ENCODE assay signal across 8 cellular contexts in the genomic region with DNA sequence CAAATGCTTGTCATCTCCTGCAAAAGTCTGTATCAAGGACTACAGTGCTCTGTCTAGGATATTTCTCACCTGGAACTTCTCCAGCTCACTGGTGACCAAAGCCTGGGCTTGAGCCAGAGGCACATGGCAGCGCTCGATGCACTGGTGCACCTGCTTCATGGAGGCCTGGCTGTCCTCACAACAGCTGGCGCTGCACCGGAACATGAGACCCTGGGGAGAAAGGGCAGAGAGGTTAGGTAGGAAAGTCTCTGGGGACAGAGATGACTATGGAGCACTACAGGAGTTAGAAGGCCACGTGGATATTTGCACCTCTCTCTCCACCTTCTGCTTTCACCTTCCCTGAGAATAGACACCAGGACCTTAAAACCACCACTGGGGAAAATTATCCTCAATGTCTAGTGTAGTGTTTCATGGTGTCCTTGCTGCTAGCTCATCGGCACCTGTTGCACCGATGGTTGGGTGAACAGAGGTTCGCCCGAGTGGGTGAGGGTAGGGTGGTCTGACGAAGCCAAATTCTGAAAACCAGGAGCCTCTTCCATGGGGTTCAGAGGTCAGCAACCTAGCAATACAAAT. TPM values are rescaled to one million over a fixed set of nuclear protein-coding genes. Genes with fewer than 3 reads are reported as not detected.
DNase-seq lines count a peak whose midpoint lies in the region; ATAC-seq and TF ChIP-seq lines count a peak whose summit lies in the region.

No MANE protein-coding gene starts in this region.

- peak overlapping the region; percentile 95 for H3K4me3 Mint-ChIP-seq in T-helper 2 cell treated with Interferon-gamma antibody and Interleukin-4, amounts not matched to agents 5 μg/mL and 100 μg/mL, for 36 hours

- H3K27ac ChIP-seq in iPS DF 6.9 (ENCODE audit: low read length) (no peak overlapping the region), stomach (peak overlapping the region; percentile 84 to 91 (median 89))

- no peaks in the 10 kb centered on the region for H3K9me3 Mint-ChIP-seq in T-helper 2 cell treated with Interferon-gamma antibody and Interleukin-4, amounts not matched to agents 5 μg/mL and 100 μg/mL, for 36 hours

- H3K27me3 ChIP-seq in iPS DF 6.9 (ENCODE audit: control insufficient read depth, insufficient read depth, low read length): no peaks in the 10 kb centered on the region
- H3K27me3 ChIP-seq in stomach: no peaks in the 10 kb centered on the region

- H3K36me3 ChIP-seq in iPS DF 6.9 (ENCODE audit: control insufficient read depth, insufficient read depth, low read length) (peaks cover 9% of the 10 kb centered on the region; the same call in 1 of the 2 replicates), stomach (peaks cover 4 to 48% (median 43%) of the 10 kb centered on the region in 4 donors)

- H3K36me3 Mint-ChIP-seq in T-helper 2 cell treated with Interferon-gamma antibody and Interleukin-4, amounts not matched to agents 5 μg/mL and 100 μg/mL, for 36 hours (ENCODE audit: low read depth): peaks cover 35% of the 10 kb centered on the region

- TF ChIP-seq CTCF in WI38 (IDR thresholded peaks at IDR 0.05; ENCODE audit: low read depth, low read length) (no peak), stomach (IDR thresholded peaks at IDR 0.05) (no peak)

- H3K4me1 ChIP-seq in iPS DF 6.9 (ENCODE audit: control insufficient read depth, insufficient read depth, low read length) (peaks cover 3% of the 10 kb centered on the region; the same call in 1 of the 2 replicates), stomach (peaks cover 6 to 26% (median 21%) of the 10 kb centered on the region in 4 donors)

- peak overlapping the region; percentile 96 for H3K27ac Mint-ChIP-seq in T-helper 2 cell treated with Interferon-gamma antibody and Interleukin-4, amounts not matched to agents 5 μg/mL and 100 μg/mL, for 36 hours

- H3K4me1 Mint-ChIP-seq in T-helper 2 cell treated with Interferon-gamma antibody and Interleukin-4, amounts not matched to agents 5 μg/mL and 100 μg/mL, for 36 hours (ENCODE audit: low read depth): peaks cover 24% of the 10 kb centered on the region

- no peak for ATAC-seq in HG02678 (IDR thresholded peaks at IDR 0.05; ENCODE audit: unreplicated experiment)

- intact Hi-C loops in stomach (cut with DNase I; ENCODE audit: low total_unique reads): no loop called here

- H3K27me3 Mint-ChIP-seq in T-helper 2 cell treated with Interferon-gamma antibody and Interleukin-4, amounts not matched to agents 5 μg/mL and 100 μg/mL, for 36 hours (ENCODE audit: low read depth): no peaks in the 10 kb centered on the region

- TF ChIP-seq POLR2A in stomach (IDR thresholded peaks at IDR 0.05): no peak

- H3K4me3 ChIP-seq in WI38 (ENCODE audit: low read depth, low read length) (peak overlapping the region; percentile 88), iPS DF 6.9 (ENCODE audit: low read length) (peak overlapping the region; percentile 68; the same call in 1 of the 2 replicates), stomach (peak overlapping the region; percentile 72 to 93 (median 86))

- TF ChIP-seq EP300 in stomach (IDR thresholded peaks at IDR 0.05): no peak

- H3K9me3 ChIP-seq in iPS DF 6.9 (ENCODE audit: control insufficient read depth, insufficient read depth, low read length) (no peaks in the 10 kb centered on the region), stomach (no peaks in the 10 kb centered on the region)

- DNase-seq in T-helper 2 cell treated with Interferon-gamma antibody and Interleukin-4, amounts not matched to agents 5 μg/mL and 100 μg/mL, for 36 hours (ENCODE audit: low spot score): no peak
- no peak for DNase-seq in T-helper 2 cell
- DNase-seq in iPS DF 6.9 (ENCODE audit: low read depth, low spot score): no peak
- DNase-seq in stomach: no peak
- DNase-seq in SW 1271 (lab: John Stamatoyannopoulos, UW): no peak
- no peak for DNase-seq in DMS79 (lab: John Stamatoyannopoulos, UW)

- WGBS in iPS DF 6.9 (ENCODE audit: insufficient coverage, insufficient read length): no CpG with 5 or more reads among the region's 10 CpGs
- WGBS in stomach, 5 donors: 47 to 55% (median 52%) methylated on average over 10 of the region's 10 CpGs

RNA-seq across cellular contexts. Expression of gene FAM136A, which starts 1.0 kb away (rescaled TPM):
- 10 to 100 TPM in 3 of 5 donors, 1 to 10 TPM in 2; 5.3 to 37.1 (median 35.8) TPM for total RNA-seq in stomach
- 10 to 100 TPM; 33.7 to 49.8 (median 39.8) TPM for polyA plus RNA-seq in stomach

RNA-seq across cellular contexts. Expression of gene SNRPG, which starts 7.3 kb away (rescaled TPM):
- 100 to 1,000 TPM in 2 of 5 donors, 10 to 100 TPM in 3; 37.2 to 318 (median 66.5) TPM for total RNA-seq in stomach
- 100 to 1,000 TPM; 189 to 229 (median 192) TPM for polyA plus RNA-seq in stomach

RNA-seq across cellular contexts. Expression of gene PCYOX1, which starts 42.9 kb away (rescaled TPM):
- 10 to 100 TPM; 12.5 to 49.1 (median 18.7) TPM for total RNA-seq in stomach
- 10 to 100 TPM in 2 of 3 donors, 1 to 10 TPM in 1; 5.3 to 10.9 (median 10.6) TPM for polyA plus RNA-seq in stomach

RNA-seq across cellular contexts. Expression of gene TIA1, which starts 52.4 kb away (rescaled TPM):
- 100 to 1,000 TPM in 4 of 5 donors, 10 to 100 TPM in 1; 99.9 to 261 (median 205) TPM for total RNA-seq in stomach
- 10 to 100 TPM in 2 of 3 donors, 1 to 10 TPM in 1; 7.0 to 56.4 (median 10.9) TPM for polyA plus RNA-seq in stomach
